Comparison of ENCODE assay signal across 21 cellular contexts in genomic region chr13:73411067-73411809, GRCh38.
DNase-seq lines count a peak whose midpoint lies in the region; ATAC-seq, FAIRE-seq and TF ChIP-seq lines count a peak whose summit lies in the region.
"Had no signal": no experiment of that assay in that cellular context is flagged by ENCODE, and none has a peak within 500 bp of the region (broad histone marks: within the 10 kb centered on the region; RNA-seq: fewer than 3 reads in every experiment).

No MANE protein-coding gene starts in this region.

- peak; percentile 2; the same call in 1 of the 2 replicates for TF ChIP-seq RAD21 in HCT116 (IDR thresholded peaks at IDR 0.05; ENCODE audit: low read depth)

- no peaks in the 10 kb centered on the region for H3K79me2 ChIP-seq in HCT116 (ENCODE audit: insufficient read depth, low read length)

- peak; percentile 76 for ATAC-seq in HCT116
- no peak for ATAC-seq in GM19455 (IDR thresholded peaks at IDR 0.05; ENCODE audit: unreplicated experiment)
- ATAC-seq in heart right ventricle, result no peak

- no TSS peak for BruUV-seq in HCT116 (replicated peaks; lab: Mats Ljungman, UMichigan)

- H3K27ac ChIP-seq in HCT116 (ENCODE audit: low read depth, low read length), result peak overlapping the region; percentile 28; the same call in 1 of the 2 replicates
- H3K27ac ChIP-seq in heart right ventricle, result no peak overlapping the region
- H3K27ac ChIP-seq: brain microvascular endothelial cell, colonic mucosa, HL-60, stomach, transverse colon had no signal

- POLR2A ChIA-PET in HCT116 (lab: Charles Lee), result interaction anchor here (1.2 to 2.2 kb wide), 2 partner anchors 10 to 12 kb away, joined by 3 to 8 read pairs; no protein-coding TSS in a partner anchor

- TF ChIP-seq POLR2A in HCT116 (IDR thresholded peaks at IDR 0.05; ENCODE audit: borderline replicate concordance, extremely low read depth, insufficient read depth, insufficient read length) (no peak), H54 (IDR thresholded peaks at IDR 0.05; ENCODE audit: low read depth, low read length) (no peak)

- H3K4me1 ChIP-seq in HCT116 (ENCODE audit: control insufficient read depth in 1 of 2, insufficient read depth in 2 of 2, low read length in 2 of 2), result peaks cover 5 to 36% of the 10 kb centered on the region in 2 experiments; a peak in 3 of 4 replicates
- no peaks in the 10 kb centered on the region for H3K4me1 ChIP-seq in heart right ventricle
- H3K4me1 ChIP-seq: colonic mucosa, stomach had no signal

- no peaks in the 10 kb centered on the region for H3K36me3 ChIP-seq in HCT116 (ENCODE audit: control insufficient read depth in 1 of 2, insufficient read depth in 2 of 2, low read length in 2 of 2)
- no peaks in the 10 kb centered on the region for H3K36me3 ChIP-seq in heart right ventricle
- H3K36me3 ChIP-seq: brain microvascular endothelial cell, colonic mucosa, stomach, transverse colon had no signal

- peak; percentile 64 for DNase-seq in DMS 273 (lab: John Stamatoyannopoulos, UW; ENCODE audit: unreplicated experiment)
- DNase-seq in HCT116 (ENCODE audit: low read depth, low spot score), result peak; percentile 77
- peak; percentile 84 for DNase-seq in NCI-H69 (lab: John Stamatoyannopoulos, UW)
- no peak for DNase-seq in NCI-H526 (lab: John Stamatoyannopoulos, UW)
- DNase-seq in heart right ventricle, result no peak
- no peak for DNase-seq in H54 (ENCODE audit: insufficient read length, low spot score)
- DNase-seq: activated CD4-positive, alpha-beta T cell treated with anti-CD3 and anti-CD28 coated beads, Interleukin-2, amount 10 ng/mL, durations not matched to agents 7 days and 5 days; activated CD8-positive, alpha-beta memory T cell treated with anti-CD3 and anti-CD28 coated beads, Interleukin-2, amount 50 U/mL, for 48 hours; brain microvascular endothelial cell; colonic mucosa; DND-41; NCI-H2029 treated with DMSO at 0.1 percent for 48 hours; NCI-H510A; Right ventricle myocardium superior; stimulated activated CD4-positive, alpha-beta T cell treated with anti-CD3 and anti-CD28 coated beads, Interleukin-4, amount 100 ng/mL, for 24 hours; stomach; transverse colon had no signal

- peak overlapping the region; percentile 41 for H3K4me2 ChIP-seq in HCT116 (ENCODE audit: low read length)

- H3K27me3 ChIP-seq in HCT116 (ENCODE audit: insufficient read depth, low read length) (no peaks in the 10 kb centered on the region), heart right ventricle (no peaks in the 10 kb centered on the region)
- H3K27me3 ChIP-seq: brain microvascular endothelial cell, colonic mucosa, stomach, transverse colon had no signal

- WGBS in heart right ventricle, 2 donors, result 74 to 75% methylated on average over 7 of the region's 7 CpGs

- CTCF ChIA-PET in HCT116 (lab: Charles Lee), result no interaction called here

- RAD21 ChIA-PET in HCT116 (lab: Charles Lee; ENCODE audit: low non-redundant PET in 1 of 2, low total read pairs in 2 of 2, uncharacterized antibody in 2 of 2, unreplicated experiment in 2 of 2), result no interaction called here

- H2AFZ ChIP-seq in HCT116 (ENCODE audit: low read depth, low read length, poor library complexity, severe bottlenecking), result peak overlapping the region; percentile 98

- intact Hi-C loops in HCT116 (cut with micrococcal nuclease) (loop anchor here (10.0 kb wide), 1 partner anchor 186 kb away; no protein-coding TSS in a partner anchor), heart right ventricle (cut with DNase I) (no loop called here)

- no peak overlapping the region for H3K9ac ChIP-seq in HCT116 (ENCODE audit: low read length)

- no peaks in the 10 kb centered on the region for H3K9me2 ChIP-seq in HCT116 (ENCODE audit: insufficient read depth)

- TF ChIP-seq CTCF in HCT116 (IDR thresholded peaks at IDR 0.05 in 2 of 3, conservative IDR thresholded peaks at IDR 0.05 in 1 of 3; ENCODE audit: borderline replicate concordance in 1 of 3, insufficient read depth in 1 of 3, low read depth in 2 of 3, low read length in 2 of 3), result no peak
- TF ChIP-seq CTCF in heart right ventricle (IDR thresholded peaks at IDR 0.05), result no peak

- no peaks in the 10 kb centered on the region for H4K20me1 ChIP-seq in HCT116 (ENCODE audit: insufficient read depth)

- FAIRE-seq in islet of Langerhans (lab: Jason Lieb, UNC) (peak; percentile 43), H54 (lab: Jason Lieb, UNC) (no peak)
- FAIRE-seq: endometrium had no signal

- H3K4me3 ChIP-seq in HCT116 (replicated peaks in 1 of 2; ENCODE audit: low read depth in 1 of 2, low read length in 2 of 2) (no peak overlapping the region), heart right ventricle (no peak overlapping the region)
- H3K4me3 ChIP-seq: colonic mucosa, stomach, transverse colon had no signal

- H3K9me3 ChIP-seq in HCT116 (ENCODE audit: control insufficient read depth in 1 of 2, insufficient read depth in 1 of 2, low read depth in 1 of 2, low read length in 2 of 2), result no peaks in the 10 kb centered on the region
- peaks cover 0 to 3% (median 0%) of the 10 kb centered on the region in 11 donors for H3K9me3 ChIP-seq in heart right ventricle
- H3K9me3 ChIP-seq: colonic mucosa, stomach, transverse colon had no signal

TF ChIP-seq in HCT116, 20 proteins besides CTCF, POLR2A, EP300 and RAD21:
- TF ChIP-seq ELF1 (IDR thresholded peaks at IDR 0.05; ENCODE audit: borderline replicate concordance, low read depth), result no peak
- TF ChIP-seq CEBPB (IDR thresholded peaks at IDR 0.05; ENCODE audit: low read depth), result peak; percentile 58
- no peak for TF ChIP-seq EZH2 (IDR thresholded peaks at IDR 0.05)
- no peak for TF ChIP-seq POLR2AphosphoS5 (IDR thresholded peaks at IDR 0.05; ENCODE audit: low read depth, low read length)
- no peak for TF ChIP-seq MAX (IDR thresholded peaks at IDR 0.05)
- no peak; the same call in 1 of the 2 replicates for TF ChIP-seq CBX3 (IDR thresholded peaks at IDR 0.05; ENCODE audit: low read depth)
- peak; percentile 55 for TF ChIP-seq JUND (IDR thresholded peaks at IDR 0.05)
- TF ChIP-seq REST (IDR thresholded peaks at IDR 0.05; ENCODE audit: low read depth), result no peak
- no peak for TF ChIP-seq TCF7L2 (IDR thresholded peaks at IDR 0.05; ENCODE audit: borderline replicate concordance, extremely low read depth, insufficient read depth, insufficient read length)
- TF ChIP-seq EZH2phosphoT487 (IDR thresholded peaks at IDR 0.05; ENCODE audit: borderline replicate concordance), result no peak
- TF ChIP-seq SIN3A (IDR thresholded peaks at IDR 0.05; ENCODE audit: low read depth), result no peak
- no peak for TF ChIP-seq ZBTB33 (IDR thresholded peaks at IDR 0.05; ENCODE audit: extremely low read depth, insufficient replicate concordance, low read length)
- peak; percentile 66 for TF ChIP-seq SP1 (IDR thresholded peaks at IDR 0.05; ENCODE audit: low read depth)
- TF ChIP-seq ZFX (IDR thresholded peaks at IDR 0.05), result no peak
- TF ChIP-seq YY1 (IDR thresholded peaks at IDR 0.05; ENCODE audit: extremely low read depth, insufficient replicate concordance, low read depth, low read length), result no peak
- peak; percentile 61 for TF ChIP-seq FOSL1 (IDR thresholded peaks at IDR 0.05; ENCODE audit: low read depth)
- TF ChIP-seq ATF3 (IDR thresholded peaks at IDR 0.05), result no peak
- no peak for TF ChIP-seq EGR1 (IDR thresholded peaks at IDR 0.05; ENCODE audit: low read depth)
- no peak for TF ChIP-seq SRF (IDR thresholded peaks at IDR 0.05; ENCODE audit: low read depth)

Comparison
In these comparisons a context has a peak if more than half of its experiments do, and no peak if none do; other contexts are left out.
1. DNase-seq: peak in DMS 273 (single experiment), HCT116 (single experiment) and NCI-H69 (single experiment); none in NCI-H526 (0 of 2), heart right ventricle (0 of 2) and H54 (single experiment).